In genomic region chr14:68316078-68316868, GRCh38 we compare ENCODE assay signal across 1 cellular context.
TF ChIP-seq lines count a peak whose summit lies in the region.

No MANE protein-coding gene starts in this region.

TF ChIP-seq in HepG2, 621 proteins besides CTCF, POLR2A, EP300 and RAD21 (continued from another document):
- TF ChIP-seq NCOA5 (CRISPR knock-in tag; IDR thresholded peaks at IDR 0.05): no peak
- no peak for TF ChIP-seq MYC (CRISPR knock-in tag; IDR thresholded peaks at IDR 0.05; ENCODE audit: borderline replicate concordance)
- no peak for TF ChIP-seq SP2 (CRISPR knock-in tag; IDR thresholded peaks at IDR 0.05)
- no peak for TF ChIP-seq SOX6 (IDR thresholded peaks at IDR 0.05)
- peak; percentile 56 for TF ChIP-seq SOX6 (CRISPR knock-in tag; IDR thresholded peaks at IDR 0.05)
- TF ChIP-seq ZNF749 (CRISPR knock-in tag; IDR thresholded peaks at IDR 0.05; ENCODE audit: borderline replicate concordance): no peak
- TF ChIP-seq TEAD3 (CRISPR knock-in tag; optimal IDR thresholded peaks at IDR 0.05; ENCODE audit: borderline replicate concordance): no peak
- TF ChIP-seq ZNF225 (CRISPR knock-in tag; IDR thresholded peaks at IDR 0.05): no peak
- no peak for TF ChIP-seq HNRNPUL1 (IDR thresholded peaks at IDR 0.05; ENCODE audit: low read depth, low read length)
